In genomic region chr1:48750089-48750488, GRCh38 we compare ENCODE assay signal across 14 cellular contexts. TPM values are rescaled to one million over a fixed set of nuclear protein-coding genes. Genes with fewer than 3 reads are reported as not detected.
DNase-seq lines count a peak whose midpoint lies in the region; ATAC-seq and TF ChIP-seq lines count a peak whose summit lies in the region.
"Had no signal": no experiment of that assay in that cellular context is flagged by ENCODE, and none has a peak within 500 bp of the region (broad histone marks: within the 10 kb centered on the region; RNA-seq: fewer than 3 reads in every experiment).

No MANE protein-coding gene starts in this region.

- H3K27me3 Mint-ChIP-seq in IgD-negative memory B cell = no peaks in the 10 kb centered on the region
- no peaks in the 10 kb centered on the region for H3K27me3 Mint-ChIP-seq in nephron progenitor cell (ENCODE audit: low read depth, poor library complexity)

- TF ChIP-seq CTCF in nephron progenitor cell (IDR thresholded peaks at IDR 0.05) (no peak), vagina (IDR thresholded peaks at IDR 0.05) (no peak), tibial artery (IDR thresholded peaks at IDR 0.05) (no peak)

- H3K4me1 Mint-ChIP-seq in IgD-negative memory B cell (peaks cover 19 to 42% (median 32%) of the 10 kb centered on the region in 3 donors), nephron progenitor cell (peaks cover 25% of the 10 kb centered on the region)

- no peaks in the 10 kb centered on the region for H3K27me3 ChIP-seq in vagina
- no peaks in the 10 kb centered on the region for H3K27me3 ChIP-seq in tibial artery
- H3K27me3 ChIP-seq: MG63 had no signal

- H3K36me3 Mint-ChIP-seq in IgD-negative memory B cell = peaks cover 7% of the 10 kb centered on the region
- H3K36me3 Mint-ChIP-seq in nephron progenitor cell (ENCODE audit: low read depth) = peaks cover 54% of the 10 kb centered on the region

- no peaks in the 10 kb centered on the region for H3K4me1 ChIP-seq in vagina
- no peaks in the 10 kb centered on the region for H3K4me1 ChIP-seq in tibial artery

- H3K4me3 Mint-ChIP-seq in IgD-negative memory B cell (peak overlapping the region in 3 of 4 donors; percentile 25 to 75 (median 30)), nephron progenitor cell (no peak overlapping the region)
- H3K4me3 Mint-ChIP-seq: H9 had no signal

- intact Hi-C loops in vagina (cut with DNase I) (no loop called here), tibial artery (cut with DNase I; ENCODE audit: low total_unique reads) (no loop called here)

- no peak overlapping the region for H3K27ac ChIP-seq in vagina
- no peak overlapping the region for H3K27ac ChIP-seq in tibial artery
- H3K27ac ChIP-seq: VCaP had no signal

- peak overlapping the region in 1 of 3 donors; percentile 84 for H3K27ac Mint-ChIP-seq in IgD-negative memory B cell
- H3K27ac Mint-ChIP-seq in nephron progenitor cell = peak overlapping the region; percentile 31
- H3K27ac Mint-ChIP-seq: H9 had no signal

- H3K36me3 ChIP-seq in vagina (no peaks in the 10 kb centered on the region), tibial artery (peaks cover 0 to 60% (median 1%) of the 10 kb centered on the region in 3 donors)
- H3K36me3 ChIP-seq: MG63 had no signal

- TF ChIP-seq POLR2A in vagina (IDR thresholded peaks at IDR 0.05) = no peak

- H3K9me3 Mint-ChIP-seq in IgD-negative memory B cell (no peaks in the 10 kb centered on the region), nephron progenitor cell (no peaks in the 10 kb centered on the region)
- H3K9me3 Mint-ChIP-seq: H9 had no signal

- H3K4me3 ChIP-seq in vagina = no peak overlapping the region
- no peak overlapping the region for H3K4me3 ChIP-seq in tibial artery
- H3K4me3 ChIP-seq: MG63 had no signal

- H3K9me3 ChIP-seq in vagina (no peaks in the 10 kb centered on the region), tibial artery (no peaks in the 10 kb centered on the region)
- H3K9me3 ChIP-seq: MG63 had no signal

- no peak for DNase-seq in nephron progenitor cell
- DNase-seq in vagina (ENCODE audit: extremely low spot score in 2 of 2) = no peak
- DNase-seq in tibial artery = no peak
- no peak for DNase-seq in hippocampal formation (lab: John Stamatoyannopoulos, UW)
- no peak for DNase-seq in nucleus accumbens (lab: John Stamatoyannopoulos, UW)
- DNase-seq: activated gamma-delta T cell treated with Interleukin-2 at 50 U/mL for 16 hours; H9; MG63; PC-3; stimulated activated CD4-positive, alpha-beta T cell treated with anti-CD3 and anti-CD28 coated beads, Interleukin-15, amount 100 ng/mL, for 24 hours had no signal

- ATAC-seq in GM18909 (IDR thresholded peaks at IDR 0.05; ENCODE audit: poor library complexity, unreplicated experiment) (peak; percentile 95), HG02840 (IDR thresholded peaks at IDR 0.05; ENCODE audit: low FRiP score, unreplicated experiment) (peak; percentile 60)
- ATAC-seq: PC-3 had no signal

RNA-seq across cellular contexts. Expression of gene BEND5, which starts 26.6 kb away (rescaled TPM):
- 31.5 TPM for polyA plus RNA-seq in IgD-negative memory B cell
- total RNA-seq in vagina = 8.6 TPM
